ENCODE assay signal across 1 cellular context in the genomic region with DNA sequence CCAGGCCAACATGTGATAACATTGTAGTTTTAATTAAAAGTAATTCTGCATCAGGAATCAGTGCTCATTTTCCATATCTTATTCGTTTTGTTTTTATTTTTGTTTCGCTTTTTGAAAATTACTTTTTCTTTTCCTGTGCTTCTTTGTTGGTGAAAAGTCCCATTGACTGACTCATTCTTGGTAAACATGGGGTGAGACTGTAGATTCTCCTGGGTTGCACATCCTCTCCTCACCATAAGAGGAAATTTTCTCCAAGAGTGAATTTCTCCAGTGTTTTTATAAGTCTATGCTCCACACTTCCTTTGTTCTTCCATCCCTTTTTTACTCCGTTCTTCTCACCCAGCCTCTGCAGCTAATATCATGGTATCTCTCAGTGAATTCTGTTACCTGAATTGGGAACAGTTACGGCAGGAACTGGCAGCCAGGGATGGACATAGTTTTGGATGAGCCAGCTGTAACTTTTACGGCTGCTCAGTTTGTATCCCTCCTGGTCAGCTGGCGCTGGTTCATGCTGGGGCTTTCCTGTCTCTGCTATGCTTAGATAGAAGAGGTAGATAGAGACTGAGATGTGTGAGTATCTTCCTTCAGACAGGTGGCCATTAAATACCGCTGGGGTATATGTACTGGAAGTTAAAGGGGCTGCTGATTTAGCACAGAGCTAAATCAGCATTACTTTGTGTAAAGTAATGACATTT.
TF ChIP-seq lines count a peak whose summit lies in the region.

No MANE protein-coding gene starts in this region.

TF ChIP-seq in GM23338, 12 proteins besides CTCF, POLR2A, EP300 and RAD21 (continued from another document):
- TF ChIP-seq, protein P1, sequence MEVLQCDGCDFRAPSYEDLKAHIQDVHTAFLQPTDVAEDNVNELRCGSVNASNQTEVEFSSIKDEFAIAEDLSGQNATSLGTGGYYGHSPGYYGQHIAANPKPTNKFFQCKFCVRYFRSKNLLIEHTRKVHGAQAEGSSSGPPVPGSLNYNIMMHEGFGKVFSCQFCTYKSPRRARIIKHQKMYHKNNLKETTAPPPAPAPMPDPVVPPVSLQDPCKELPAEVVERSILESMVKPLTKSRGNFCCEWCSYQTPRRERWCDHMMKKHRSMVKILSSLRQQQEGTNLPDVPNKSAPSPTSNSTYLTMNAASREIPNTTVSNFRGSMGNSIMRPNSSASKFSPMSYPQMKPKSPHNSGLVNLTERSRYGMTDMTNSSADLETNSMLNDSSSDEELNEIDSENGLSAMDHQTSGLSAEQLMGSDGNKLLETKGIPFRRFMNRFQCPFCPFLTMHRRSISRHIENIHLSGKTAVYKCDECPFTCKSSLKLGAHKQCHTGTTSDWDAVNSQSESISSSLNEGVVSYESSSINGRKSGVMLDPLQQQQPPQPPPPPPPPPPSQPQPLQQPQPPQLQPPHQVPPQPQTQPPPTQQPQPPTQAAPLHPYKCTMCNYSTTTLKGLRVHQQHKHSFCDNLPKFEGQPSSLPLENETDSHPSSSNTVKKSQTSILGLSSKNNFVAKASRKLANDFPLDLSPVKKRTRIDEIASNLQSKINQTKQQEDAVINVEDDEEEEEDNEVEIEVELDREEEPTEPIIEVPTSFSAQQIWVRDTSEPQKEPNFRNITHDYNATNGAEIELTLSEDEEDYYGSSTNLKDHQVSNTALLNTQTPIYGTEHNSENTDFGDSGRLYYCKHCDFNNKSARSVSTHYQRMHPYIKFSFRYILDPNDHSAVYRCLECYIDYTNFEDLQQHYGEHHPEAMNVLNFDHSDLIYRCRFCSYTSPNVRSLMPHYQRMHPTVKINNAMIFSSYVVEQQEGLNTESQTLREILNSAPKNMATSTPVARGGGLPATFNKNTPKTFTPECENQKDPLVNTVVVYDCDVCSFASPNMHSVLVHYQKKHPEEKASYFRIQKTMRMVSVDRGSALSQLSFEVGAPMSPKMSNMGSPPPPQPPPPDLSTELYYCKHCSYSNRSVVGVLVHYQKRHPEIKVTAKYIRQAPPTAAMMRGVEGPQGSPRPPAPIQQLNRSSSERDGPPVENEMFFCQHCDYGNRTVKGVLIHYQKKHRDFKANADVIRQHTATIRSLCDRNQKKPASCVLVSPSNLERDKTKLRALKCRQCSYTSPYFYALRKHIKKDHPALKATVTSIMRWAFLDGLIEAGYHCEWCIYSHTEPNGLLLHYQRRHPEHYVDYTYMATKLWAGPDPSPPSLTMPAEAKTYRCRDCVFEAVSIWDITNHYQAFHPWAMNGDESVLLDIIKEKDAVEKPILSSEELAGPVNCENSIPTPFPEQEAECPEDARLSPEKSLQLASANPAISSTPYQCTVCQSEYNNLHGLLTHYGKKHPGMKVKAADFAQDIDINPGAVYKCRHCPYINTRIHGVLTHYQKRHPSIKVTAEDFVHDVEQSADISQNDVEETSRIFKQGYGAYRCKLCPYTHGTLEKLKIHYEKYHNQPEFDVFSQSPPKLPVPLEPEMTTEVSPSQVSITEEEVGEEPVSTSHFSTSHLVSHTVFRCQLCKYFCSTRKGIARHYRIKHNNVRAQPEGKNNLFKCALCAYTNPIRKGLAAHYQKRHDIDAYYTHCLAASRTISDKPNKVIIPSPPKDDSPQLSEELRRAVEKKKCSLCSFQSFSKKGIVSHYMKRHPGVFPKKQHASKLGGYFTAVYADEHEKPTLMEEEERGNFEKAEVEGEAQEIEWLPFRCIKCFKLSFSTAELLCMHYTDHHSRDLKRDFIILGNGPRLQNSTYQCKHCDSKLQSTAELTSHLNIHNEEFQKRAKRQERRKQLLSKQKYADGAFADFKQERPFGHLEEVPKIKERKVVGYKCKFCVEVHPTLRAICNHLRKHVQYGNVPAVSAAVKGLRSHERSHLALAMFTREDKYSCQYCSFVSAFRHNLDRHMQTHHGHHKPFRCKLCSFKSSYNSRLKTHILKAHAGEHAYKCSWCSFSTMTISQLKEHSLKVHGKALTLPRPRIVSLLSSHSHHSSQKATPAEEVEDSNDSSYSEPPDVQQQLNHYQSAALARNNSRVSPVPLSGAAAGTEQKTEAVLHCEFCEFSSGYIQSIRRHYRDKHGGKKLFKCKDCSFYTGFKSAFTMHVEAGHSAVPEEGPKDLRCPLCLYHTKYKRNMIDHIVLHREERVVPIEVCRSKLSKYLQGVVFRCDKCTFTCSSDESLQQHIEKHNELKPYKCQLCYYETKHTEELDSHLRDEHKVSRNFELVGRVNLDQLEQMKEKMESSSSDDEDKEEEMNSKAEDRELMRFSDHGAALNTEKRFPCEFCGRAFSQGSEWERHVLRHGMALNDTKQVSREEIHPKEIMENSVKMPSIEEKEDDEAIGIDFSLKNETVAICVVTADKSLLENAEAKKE (CRISPR knock-in tag; IDR thresholded peaks at IDR 0.05), result no peak
- no peak for TF ChIP-seq POLR2AphosphoS5 (IDR thresholded peaks at IDR 0.05; ENCODE audit: low read depth)
- no peak for TF ChIP-seq EZH2 (IDR thresholded peaks at IDR 0.05; ENCODE audit: low read depth, unreplicated experiment)
- no peak for TF ChIP-seq NANOG (IDR thresholded peaks at IDR 0.05; ENCODE audit: borderline replicate concordance)
TF ChIP-seq in GM23338: peak in this region for 0.
